Comparison of ENCODE assay signal across 21 cellular contexts in the genomic region with DNA sequence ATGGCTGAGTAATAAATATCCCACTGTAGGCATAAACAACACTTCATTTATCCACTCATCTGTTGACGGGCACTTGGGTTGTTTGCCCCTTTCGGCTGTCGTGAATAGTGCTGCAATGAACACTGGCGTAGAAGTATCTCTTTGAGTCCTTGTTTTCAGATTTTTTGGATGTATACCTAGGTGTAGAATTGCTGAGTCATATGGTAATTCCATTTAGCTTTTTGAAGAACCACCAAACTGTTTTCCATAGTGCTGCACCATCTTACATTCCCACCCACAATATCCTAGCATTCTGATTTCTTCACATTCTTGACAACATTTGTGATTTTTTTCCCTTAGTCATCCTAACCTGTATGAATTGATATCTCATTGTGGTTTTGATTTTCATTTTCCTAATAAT.
DNase-seq lines count a peak whose midpoint lies in the region; ATAC-seq, FAIRE-seq and TF ChIP-seq lines count a peak whose summit lies in the region.
"Had no signal": no experiment of that assay in that cellular context is flagged by ENCODE, and none has a peak within 500 bp of the region (broad histone marks: within the 10 kb centered on the region; RNA-seq: fewer than 3 reads in every experiment).

No MANE protein-coding gene starts in this region.

- H3K4me2 ChIP-seq in A549 = no peak overlapping the region
- no peak overlapping the region for H3K4me2 ChIP-seq in IMR-90 (ENCODE audit: low read depth, low read length)
- no peak overlapping the region for H3K4me2 ChIP-seq in H1 (ENCODE audit: insufficient read depth in 1 of 2, low read depth in 2 of 2, low read length in 2 of 2)
- H3K4me2 ChIP-seq: BLaER1 treated with 17β-estradiol and CSF1 and Interleukin-3, amounts not matched to agents 10 nM and 100 nM had no signal

- intact Hi-C loops in IMR-90 (cut with micrococcal nuclease) = no loop called here

- H3K9ac ChIP-seq in IMR-90 (ENCODE audit: low read depth, low read length) (no peak overlapping the region), H1 (replicated peaks in 1 of 4; ENCODE audit: extremely low read depth in 1 of 4, low read depth in 3 of 4, low read length in 3 of 4) (no peak overlapping the region)
- H3K9ac ChIP-seq: BLaER1 treated with 17β-estradiol and CSF1 and Interleukin-3, amounts not matched to agents 10 nM and 100 nM had no signal

- H3K36me3 ChIP-seq in IMR-90 (ENCODE audit: control insufficient read depth, insufficient read depth, low read length) (no peaks in the 10 kb centered on the region), H1 (ENCODE audit: control insufficient read depth in 2 of 4, insufficient read depth in 4 of 4, low read length in 3 of 4) (no peaks in the 10 kb centered on the region), suprapubic skin (no peaks in the 10 kb centered on the region)
- H3K36me3 ChIP-seq: BLaER1 treated with 17β-estradiol and CSF1 and Interleukin-3, amounts not matched to agents 10 nM and 100 nM had no signal

- H4K8ac ChIP-seq in IMR-90 (ENCODE audit: low read depth in 2 of 2, low read length in 2 of 2) = no peak overlapping the region
- H4K8ac ChIP-seq in H1 (ENCODE audit: extremely low read depth, insufficient read depth, low read length) = no peak overlapping the region

- BruUV-seq in IMR-90 (replicated peaks; lab: Mats Ljungman, UMichigan) = no TSS peak

- no peak overlapping the region for H4K91ac ChIP-seq in IMR-90 (ENCODE audit: insufficient read depth, low read depth, low read length)
- H4K91ac ChIP-seq in H1 (replicated peaks; ENCODE audit: insufficient read length, low read length) = no peak overlapping the region

- no peak overlapping the region for H2AK9ac ChIP-seq in IMR-90 (replicated peaks; ENCODE audit: low read depth, low read length, poor library complexity)

- TF ChIP-seq RAD21 in A549 (conservative IDR thresholded peaks at IDR 0.05 in 1 of 2, IDR thresholded peaks at IDR 0.05 in 1 of 2) = no peak
- TF ChIP-seq RAD21 in IMR-90 (IDR thresholded peaks at IDR 0.05; ENCODE audit: low read length) = no peak
- TF ChIP-seq RAD21 in H1 (IDR thresholded peaks at IDR 0.05 in 1 of 2, conservative IDR thresholded peaks at IDR 0.05 in 1 of 2; ENCODE audit: low read depth in 2 of 2, low read length in 2 of 2) = no peak

- peak overlapping the region; percentile 18; the same call in 1 of the 2 replicates for H2BK20ac ChIP-seq in IMR-90 (ENCODE audit: low read depth, low read length)
- no peak overlapping the region for H2BK20ac ChIP-seq in H1 (ENCODE audit: low read length)

- TF ChIP-seq CTCF in A549 (IDR thresholded peaks at IDR 0.05) (no peak), IMR-90 (conservative IDR thresholded peaks at IDR 0.05; ENCODE audit: low read depth, low read length) (no peak), H1 (IDR thresholded peaks at IDR 0.05; ENCODE audit: control extremely low read depth in 1 of 3, insufficient read depth in 1 of 3, low read depth in 1 of 3, low read length in 3 of 3) (no peak), GM10266 (IDR thresholded peaks at IDR 0.05; ENCODE audit: control insufficient read depth, insufficient read depth, low read depth, missing control alignments) (no peak), suprapubic skin (IDR thresholded peaks at IDR 0.05) (no peak)

- peak overlapping the region; percentile 43; the same call in 1 of the 2 replicates for H4K5ac ChIP-seq in IMR-90 (ENCODE audit: low read depth, low read length)
- no peak overlapping the region for H4K5ac ChIP-seq in H1 (ENCODE audit: insufficient read length, low read depth, low read length)

- H3K27me3 ChIP-seq in IMR-90 (ENCODE audit: control insufficient read depth, insufficient read depth, low read length) (no peaks in the 10 kb centered on the region), H1 (replicated peaks in 1 of 4; ENCODE audit: control insufficient read depth in 3 of 4, extremely low read depth in 1 of 4, insufficient read depth in 3 of 4, low read length in 3 of 4) (no peaks in the 10 kb centered on the region), suprapubic skin (no peaks in the 10 kb centered on the region)
- H3K27me3 ChIP-seq: BLaER1 treated with 17β-estradiol and CSF1 and Interleukin-3, amounts not matched to agents 10 nM and 100 nM had no signal

- no peak for ATAC-seq in A549
- ATAC-seq in IMR-90 (ENCODE audit: low read depth) = no peak
- ATAC-seq: CD8-positive, alpha-beta T cell; GM12878 had no signal

- H2BK15ac ChIP-seq in IMR-90 (ENCODE audit: low read depth, low read length) (no peak overlapping the region), H1 (ENCODE audit: low read length) (no peak overlapping the region)

- H3K9me3 ChIP-seq in A549 (0 out of 3 replicates have a peak, but pooled peaks cover 4% of the 10 kb centered on the region), IMR-90 (ENCODE audit: control insufficient read depth, insufficient read depth, low read length) (peaks cover 3% of the 10 kb centered on the region; the same call in 1 of the 2 replicates), H1 (ENCODE audit: insufficient read depth in 2 of 2, low read depth in 1 of 2, low read length in 1 of 2) (peaks cover 0 to 2% of the 10 kb centered on the region in 2 experiments; a peak in 1 of 4 replicates), suprapubic skin (peaks cover under 1% of the 10 kb centered on the region)
- H3K9me3 ChIP-seq: Caco-2 had no signal

- TF ChIP-seq EP300 in A549 (IDR thresholded peaks at IDR 0.05) (no peak), H1 (IDR thresholded peaks at IDR 0.05; ENCODE audit: borderline replicate concordance in 1 of 2, low read depth in 2 of 2, low read length in 2 of 2) (no peak), suprapubic skin (IDR thresholded peaks at IDR 0.05) (no peak)

- TF ChIP-seq POLR2A in A549 (IDR thresholded peaks at IDR 0.05; ENCODE audit: low read length) (no peak), IMR-90 (IDR thresholded peaks at IDR 0.05; ENCODE audit: low read depth, low read length) (no peak), H1 (IDR thresholded peaks at IDR 0.05; ENCODE audit: control extremely low read depth in 1 of 2, low read depth in 2 of 2, low read length in 2 of 2) (no peak), suprapubic skin (IDR thresholded peaks at IDR 0.05) (no peak)

- H3K27ac ChIP-seq in A549 (no peak overlapping the region), IMR-90 (ENCODE audit: insufficient read depth, low read length) (no peak overlapping the region), H1 (ENCODE audit: low read depth, low read length) (no peak overlapping the region), suprapubic skin (no peak overlapping the region)
- H3K27ac ChIP-seq: BLaER1 treated with 17β-estradiol and CSF1 and Interleukin-3, amounts not matched to agents 10 nM and 100 nM; C4-2B had no signal

- H3K79me1 ChIP-seq in IMR-90 (ENCODE audit: low read depth in 1 of 2, low read length in 2 of 2) (no peaks in the 10 kb centered on the region), H1 (ENCODE audit: low read depth, low read length) (no peaks in the 10 kb centered on the region)

- no peaks in the 10 kb centered on the region for H4K20me1 ChIP-seq in IMR-90 (ENCODE audit: insufficient read depth, low read length)
- no peaks in the 10 kb centered on the region for H4K20me1 ChIP-seq in H1 (replicated peaks in 1 of 2; ENCODE audit: control insufficient read depth in 1 of 2, insufficient read depth in 2 of 2, low read length in 2 of 2)
- H4K20me1 ChIP-seq: BLaER1 treated with 17β-estradiol and CSF1 and Interleukin-3, amounts not matched to agents 10 nM and 100 nM had no signal

- H3K18ac ChIP-seq in IMR-90 (ENCODE audit: low read depth, low read length) (peak overlapping the region; percentile 72; the same call in 1 of the 2 replicates), H1 (ENCODE audit: extremely low read depth, low read length) (no peak overlapping the region)

- H3K56ac ChIP-seq in IMR-90 (ENCODE audit: extremely low read depth, insufficient read depth, low read length) = no peak overlapping the region; the same call in 1 of the 2 replicates
- H3K56ac ChIP-seq in H1 (replicated peaks; ENCODE audit: insufficient read length, low read depth, low read length) = no peak overlapping the region

- H3K14ac ChIP-seq in IMR-90 (replicated peaks; ENCODE audit: low read depth, low read length) (no peak overlapping the region), H1 (ENCODE audit: insufficient read length) (no peak overlapping the region)

- no peaks in the 10 kb centered on the region for H3K23me2 ChIP-seq in H1 (ENCODE audit: low read depth, low read length)

- no peak overlapping the region for H2AK5ac ChIP-seq in IMR-90 (ENCODE audit: low read depth, low read length)
- no peak overlapping the region for H2AK5ac ChIP-seq in H1 (ENCODE audit: low read depth, low read length)

- DNase-seq in A549 (ENCODE audit: low read depth in 1 of 2, low spot score in 1 of 2) (no peak), IMR-90 (no peak), H1 (ENCODE audit: low read depth in 1 of 2, low spot score in 2 of 2) (no peak), GM10266 (ENCODE audit: extremely low spot score) (no peak), suprapubic skin (ENCODE audit: low spot score in 2 of 2) (no peak), amniotic stem cell (lab: John Stamatoyannopoulos, UW) (no peak)
- DNase-seq: 8988T; AML-193; Caco-2; Calu3; CD4-positive, alpha-beta T cell; CD8-positive, alpha-beta T cell; DMS79 treated with DMSO at 0.1 percent for 48 hours; GF-D8 had no signal

- 50% methylated on average over 4 of the region's 4 CpGs for WGBS in A549 (ENCODE audit: missing lambda C conversion rate)
- no CpG with 5 or more reads among the region's 4 CpGs for WGBS in IMR-90 (ENCODE audit: extremely low coverage in 2 of 2, insufficient read length in 1 of 2), 2 experiments
- 93% methylated on average over 4 of the region's 4 CpGs; no CpG with 5 or more reads in 1 of the 2 experiments for WGBS in H1 (ENCODE audit: extremely low coverage in 1 of 2, insufficient coverage in 1 of 2, insufficient read length in 1 of 2, insufficient replicate concordance in 2 of 2, low coverage in 1 of 2, low lambda C conversion rate in 2 of 2, missing lambda C conversion rate in 1 of 2), 2 experiments
- WGBS in suprapubic skin = 80% methylated on average over 4 of the region's 4 CpGs

- H3K4ac ChIP-seq in IMR-90 (ENCODE audit: low read depth, low read length) (no peak overlapping the region), H1 (replicated peaks; ENCODE audit: insufficient read length, low read depth, low read length) (no peak overlapping the region)

- dilution Hi-C loops in IMR-90 (cut with HindIII; ENCODE audit: low sequenced_read_pairs, unreplicated experiment) = loop anchor here (25.0 kb wide), 1 partner anchor 343 kb away; a partner anchor contains a TSS

- FAIRE-seq in A549 (lab: Jason Lieb, UNC) (no peak), H1 (lab: Jason Lieb, UNC) (no peak)
- FAIRE-seq: D721Med, G401.6, GM12878, GM12892, GM18507 had no signal

- H2BK12ac ChIP-seq in H1 (ENCODE audit: low read depth, low read length) = no peak overlapping the region

- H3K4me3 ChIP-seq in A549 (no peak overlapping the region), IMR-90 (ENCODE audit: insufficient read depth, low read depth, low read length) (no peak overlapping the region), H1 (ENCODE audit: extremely low read depth in 1 of 4, insufficient read depth in 2 of 4, low read depth in 3 of 4, low read length in 4 of 4) (no peak overlapping the region), suprapubic skin (no peak overlapping the region)
- H3K4me3 ChIP-seq: BLaER1 treated with 17β-estradiol and CSF1 and Interleukin-3, amounts not matched to agents 10 nM and 100 nM; GM12878 had no signal

- 0 out of 2 replicates have a peak overlapping the region, but pooled peaks have one; percentile 8 for H2BK120ac ChIP-seq in IMR-90 (ENCODE audit: low read depth, low read length)
- H2BK120ac ChIP-seq in H1 (replicated peaks; ENCODE audit: low read depth, low read length) = no peak overlapping the region

- H3K79me2 ChIP-seq in H1 (ENCODE audit: control insufficient read depth in 1 of 2, insufficient read depth in 2 of 2, low read length in 2 of 2) = no peaks in the 10 kb centered on the region

- H2BK5ac ChIP-seq in IMR-90 (ENCODE audit: low read depth, low read length, poor library complexity, severe bottlenecking) = no peak overlapping the region
- H2BK5ac ChIP-seq in H1 (ENCODE audit: low read depth, low read length) = no peak overlapping the region

- CTCF ChIA-PET in A549 (lab: Yijun Ruan, JAX) (no interaction called here), IMR-90 (lab: Yijun Ruan, JAX) (no interaction called here), H1 (lab: Charles Lee; ENCODE audit: partially characterized antibody) (no interaction called here)

- no peak overlapping the region for H2AFZ ChIP-seq in IMR-90 (replicated peaks; ENCODE audit: low read length, poor library complexity)
- H2AFZ ChIP-seq in H1 (ENCODE audit: low read length) = no peak overlapping the region

- POLR2A ChIA-PET in A549 (lab: Yijun Ruan, JAX) = no interaction called here
- POLR2A ChIA-PET in IMR-90 (lab: Charles Lee; ENCODE audit: unreplicated experiment) = no interaction called here
- POLR2A ChIA-PET in H1 (lab: Charles Lee; ENCODE audit: partially characterized antibody) = no interaction called here

- in situ Hi-C loops in IMR-90 (cut with MboI; ENCODE audit: low sequenced_read_pairs) = no loop called here

- H3K4me1 ChIP-seq in A549 (no peaks in the 10 kb centered on the region), IMR-90 (ENCODE audit: control insufficient read depth, insufficient read depth, low read length) (peaks cover 11% of the 10 kb centered on the region), H1 (replicated peaks in 1 of 4; ENCODE audit: control insufficient read depth in 3 of 4, insufficient read depth in 4 of 4, low read length in 3 of 4) (no peaks in the 10 kb centered on the region), suprapubic skin (no peaks in the 10 kb centered on the region)
- H3K4me1 ChIP-seq: BLaER1 treated with 17β-estradiol and CSF1 and Interleukin-3, amounts not matched to agents 10 nM and 100 nM; Caco-2 had no signal

- H3K9me1 ChIP-seq in IMR-90 (ENCODE audit: insufficient read depth, low read length) = no peaks in the 10 kb centered on the region; the same call in 1 of the 2 replicates

- no peak overlapping the region for H3K23ac ChIP-seq in IMR-90 (ENCODE audit: low read depth, low read length)
- H3K23ac ChIP-seq in H1 (ENCODE audit: insufficient read length) = no peak overlapping the region
